ENCODE assay signal across 28 cellular contexts in genomic region chr11:44463751-44464150, GRCh38.
"Had no signal": no experiment of that assay in that cellular context is flagged by ENCODE, and none has a peak within 500 bp of the region (broad histone marks: within the 10 kb centered on the region; RNA-seq: fewer than 3 reads in every experiment).

No MANE protein-coding gene starts in this region.

- H3K36me3 ChIP-seq: ascending aorta, breast epithelium, cardiac muscle cell, esophagus squamous epithelium, gastroesophageal sphincter, WERI-Rb-1 had no signal

- H3K9me3 ChIP-seq: ascending aorta, esophagus squamous epithelium had no signal

- DNase-seq: activated B cell treated with CpG ODN at 0.5 μM for 24 hours; activated CD4-positive, alpha-beta T cell treated with anti-CD3 and anti-CD28 coated beads for 48 hours; activated CD4-positive, alpha-beta T cell treated with anti-CD3 and anti-CD28 coated beads, Interleukin-2, amount 50 U/mL, for 1 hour; activated CD4-positive, alpha-beta T cell treated with anti-CD3 and anti-CD28 coated beads, Interleukin-2, amount 50 U/mL, for 48 hours; activated CD8-positive, alpha-beta memory T cell treated with anti-CD3 and anti-CD28 coated beads, Interleukin-2, amount 50 U/mL, for 48 hours; activated CD8-positive, alpha-beta T cell treated with anti-CD3 and anti-CD28 coated beads for 36 hours; activated naive CD4-positive, alpha-beta T cell treated with anti-CD3 and anti-CD28 coated beads for 36 hours; activated naive CD8-positive, alpha-beta T cell treated with anti-CD3 and anti-CD28 coated beads for 36 hours; activated naive CD8-positive, alpha-beta T cell treated with anti-CD3 and anti-CD28 coated beads, Interleukin-2, amount 50 U/mL, for 24 hours; activated T-cell treated with anti-CD3 and anti-CD28 coated beads for 4 hours; activated T-cell treated with anti-CD3 and anti-CD28 coated beads, Interleukin-2, amount 50 U/mL, for 24 hours; activated T-cell treated with anti-CD3 and anti-CD28 coated beads, Interleukin-2, amount 50 U/mL, for 72 hours; cortex of kidney; dermis blood vessel endothelial cell; effector CD4-positive, alpha-beta T cell; effector memory CD8-positive, alpha-beta T cell; esophagus squamous epithelium; foreskin melanocyte; T-helper 1 cell; T-helper 17 cell; T1000; WERI-Rb-1 had no signal

- H3K27me3 ChIP-seq: ascending aorta, breast epithelium, cardiac muscle cell had no signal

- ATAC-seq: activated CD4-positive, CD25-positive, alpha-beta regulatory T cell treated with anti-CD3 and anti-CD28 coated beads, Interleukin-2, amount 50 U/mL, for 24 hours; activated CD8-positive, alpha-beta T cell treated with anti-CD3 and anti-CD28 coated beads for 36 hours; activated naive CD8-positive, alpha-beta T cell treated with anti-CD3 and anti-CD28 coated beads, Interleukin-2, amount 50 U/mL, for 24 hours; activated T-cell treated with anti-CD3 and anti-CD28 coated beads, Interleukin-2, amount 50 U/mL, for 72 hours; effector memory CD8-positive, alpha-beta T cell; gastroesophageal sphincter; T-helper 17 cell had no signal

- H3K4me3 ChIP-seq: ascending aorta, breast epithelium, cardiac muscle cell, esophagus squamous epithelium, gastroesophageal sphincter had no signal

- H3K4me1 ChIP-seq: ascending aorta, breast epithelium, esophagus squamous epithelium, gastroesophageal sphincter had no signal

- H3K27ac ChIP-seq: ascending aorta, breast epithelium, cardiac muscle cell, epithelial cell of prostate, esophagus squamous epithelium, gastroesophageal sphincter, WERI-Rb-1 had no signal
